8 cellular contexts compared by ENCODE assay signal in genomic region chr2:37878536-37878935, GRCh38.
"Had no signal": no experiment of that assay in that cellular context is flagged by ENCODE, and none has a peak within 500 bp of the region (broad histone marks: within the 10 kb centered on the region; RNA-seq: fewer than 3 reads in every experiment).

No MANE protein-coding gene starts in this region.

- FAIRE-seq: HepG2, HTR-8/SVneo, K562 had no signal

- H3K4me3 ChIP-seq: K562 had no signal

- H3K27ac ChIP-seq: HL-60, KMS-11 had no signal

- ATAC-seq: HepG2, K562 had no signal

- DNase-seq: IMR-90, KBM-7, KG1 had no signal
